15 cellular contexts compared by ENCODE assay signal in genomic region chr5:96972599-96973334, GRCh38. TPM values are rescaled to one million over a fixed set of nuclear protein-coding genes. Genes with fewer than 3 reads are reported as not detected.
DNase-seq lines count a peak whose midpoint lies in the region; ATAC-seq lines count a peak whose summit lies in the region.
"Had no signal": no experiment of that assay in that cellular context is flagged by ENCODE, and none has a peak within 500 bp of the region (broad histone marks: within the 10 kb centered on the region; RNA-seq: fewer than 3 reads in every experiment).

No MANE protein-coding gene starts in this region.

- ATAC-seq in central memory CD8-positive, alpha-beta T cell (replicated peaks; ENCODE audit: extremely low read depth, poor library complexity, severe bottlenecking) = no peak
- ATAC-seq in HG02884 (IDR thresholded peaks at IDR 0.05; ENCODE audit: unreplicated experiment) = no peak
- ATAC-seq: Panc1 had no signal

- peaks cover 79% of the 10 kb centered on the region for H3K4me1 ChIP-seq in SJCRH30

- no peaks in the 10 kb centered on the region for H3K9me3 Mint-ChIP-seq in activated naive CD4-positive, alpha-beta T cell treated with anti-CD3 and anti-CD28 coated beads, Interleukin-2, amount 50 U/mL, for 24 hours
- no peaks in the 10 kb centered on the region for H3K9me3 Mint-ChIP-seq in central memory CD8-positive, alpha-beta T cell
- H3K9me3 Mint-ChIP-seq: activated naive CD4-positive, alpha-beta T cell treated with anti-CD3 and anti-CD28 coated beads, Interleukin-2, amount 10 ng/mL, durations not matched to agents 7 days and 5 days; neural crest cell had no signal

- DNase-seq in activated naive CD4-positive, alpha-beta T cell (lab: John Stamatoyannopoulos, UW) = no peak
- peak in 1 of 2 experiments; percentile 25 for DNase-seq in SJCRH30
- no peak for DNase-seq in central memory CD8-positive, alpha-beta T cell (ENCODE audit: low spot score in 2 of 2)
- no peak for DNase-seq in MV-4-11 (lab: John Stamatoyannopoulos, UW)
- no peak for DNase-seq in NK-92 treated with Interleukin-12 subunit alpha and Interleukin-12 subunit beta, amount 100 ng/mL, for 24 hours (lab: John Stamatoyannopoulos, UW)
- no peak for DNase-seq in NCI-H2029 (lab: John Stamatoyannopoulos, UW)
- DNase-seq: activated naive CD4-positive, alpha-beta T cell treated with anti-CD3 and anti-CD28 coated beads, Interleukin-2, amount 10 ng/mL, durations not matched to agents 7 days and 5 days; esophagus squamous epithelium; NCI-H1930; NCI-H510A; SK-N-SH had no signal

- H3K27me3 Mint-ChIP-seq in activated naive CD4-positive, alpha-beta T cell treated with anti-CD3 and anti-CD28 coated beads, Interleukin-2, amount 50 U/mL, for 24 hours = no peaks in the 10 kb centered on the region
- no peaks in the 10 kb centered on the region for H3K27me3 Mint-ChIP-seq in central memory CD8-positive, alpha-beta T cell
- H3K27me3 Mint-ChIP-seq: activated naive CD4-positive, alpha-beta T cell treated with anti-CD3 and anti-CD28 coated beads, Interleukin-2, amount 10 ng/mL, durations not matched to agents 7 days and 5 days had no signal

- H3K9me3 ChIP-seq in SJCRH30 (replicated peaks) = no peaks in the 10 kb centered on the region
- H3K9me3 ChIP-seq: esophagus squamous epithelium, SK-N-SH had no signal

- H3K4me1 Mint-ChIP-seq in activated naive CD4-positive, alpha-beta T cell treated with anti-CD3 and anti-CD28 coated beads, Interleukin-2, amount 50 U/mL, for 24 hours = peaks cover 95% of the 10 kb centered on the region
- peaks cover 83% of the 10 kb centered on the region for H3K4me1 Mint-ChIP-seq in central memory CD8-positive, alpha-beta T cell

- no peaks in the 10 kb centered on the region for H3K36me3 Mint-ChIP-seq in activated naive CD4-positive, alpha-beta T cell treated with anti-CD3 and anti-CD28 coated beads, Interleukin-2, amount 50 U/mL, for 24 hours
- H3K36me3 Mint-ChIP-seq in central memory CD8-positive, alpha-beta T cell (ENCODE audit: insufficient read depth) = peaks cover 5% of the 10 kb centered on the region

- H3K27ac Mint-ChIP-seq in activated naive CD4-positive, alpha-beta T cell treated with anti-CD3 and anti-CD28 coated beads, Interleukin-2, amount 50 U/mL, for 24 hours = peak overlapping the region; percentile 88
- H3K27ac Mint-ChIP-seq in central memory CD8-positive, alpha-beta T cell (ENCODE audit: low read depth) = peak overlapping the region; percentile 68
- H3K27ac Mint-ChIP-seq: activated naive CD4-positive, alpha-beta T cell treated with anti-CD3 and anti-CD28 coated beads, Interleukin-2, amount 10 ng/mL, durations not matched to agents 7 days and 5 days had no signal

- H3K27me3 ChIP-seq in SJCRH30 = no peaks in the 10 kb centered on the region
- H3K27me3 ChIP-seq: esophagus squamous epithelium had no signal

- no peak overlapping the region for H3K4me3 ChIP-seq in SJCRH30
- H3K4me3 ChIP-seq: esophagus squamous epithelium had no signal

- peak overlapping the region; percentile 61 for H3K4me3 Mint-ChIP-seq in activated naive CD4-positive, alpha-beta T cell treated with anti-CD3 and anti-CD28 coated beads, Interleukin-2, amount 50 U/mL, for 24 hours
- peak overlapping the region; percentile 72 for H3K4me3 Mint-ChIP-seq in central memory CD8-positive, alpha-beta T cell
- H3K4me3 Mint-ChIP-seq: activated naive CD4-positive, alpha-beta T cell treated with anti-CD3 and anti-CD28 coated beads, Interleukin-2, amount 10 ng/mL, durations not matched to agents 7 days and 5 days; neural crest cell had no signal

- peak overlapping the region; percentile 80 for H3K27ac ChIP-seq in SJCRH30
- H3K27ac ChIP-seq: esophagus squamous epithelium had no signal

- no peaks in the 10 kb centered on the region for H3K36me3 ChIP-seq in SJCRH30
- H3K36me3 ChIP-seq: esophagus squamous epithelium had no signal

RNA-seq across cellular contexts. Expression of gene LNPEP, which starts 36.9 kb away (rescaled TPM):
- total RNA-seq in SJCRH30 (2014; rRNA removed; shearing (Covaris generic)) = 28.2 and 35.3 TPM in 2 replicates
